20 cellular contexts compared by ENCODE assay signal in the genomic region with DNA sequence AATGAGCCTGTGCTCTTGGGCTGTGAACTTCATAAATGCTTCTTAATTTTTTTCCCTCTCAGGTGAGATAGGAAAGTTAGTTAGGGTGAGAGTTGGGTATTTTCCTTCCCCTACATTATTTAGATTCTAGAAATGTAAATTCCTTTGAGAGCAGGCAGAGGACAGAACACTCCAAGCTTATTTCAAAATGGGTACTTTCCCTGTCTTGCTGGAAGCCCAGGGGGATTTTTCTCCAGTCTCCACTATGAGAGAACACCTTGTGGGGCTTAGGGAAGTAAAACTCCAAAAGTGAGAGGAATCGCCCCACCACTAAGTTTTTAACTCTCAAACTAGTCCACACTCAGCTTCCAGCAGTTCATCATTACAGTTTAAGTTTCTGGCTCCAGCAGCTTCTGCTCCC.
A peak's percentile ranks its signal among the peaks of the same experiment; 100 is the strongest.
DNase-seq lines count a peak whose midpoint lies in the region; ATAC-seq and TF ChIP-seq lines count a peak whose summit lies in the region.
"Had no signal": no experiment of that assay in that cellular context is flagged by ENCODE, and none has a peak within 500 bp of the region (broad histone marks: within the 10 kb centered on the region; RNA-seq: fewer than 3 reads in every experiment).

No MANE protein-coding gene starts in this region.

- H3K4me3 Mint-ChIP-seq in stimulated activated effector memory CD8-positive, alpha-beta T cell treated with anti-CD3 and anti-CD28 coated beads, Interleukin-12 subunit alpha, Interleukin-12 subunit beta, amount 100 ng/mL, for 72 hours: no peak overlapping the region

- H3K27me3 ChIP-seq in brain microvascular endothelial cell (replicated peaks): no peaks in the 10 kb centered on the region
- H3K27me3 ChIP-seq: colonic mucosa had no signal

- no peaks in the 10 kb centered on the region for H3K4me1 Mint-ChIP-seq in stimulated activated effector memory CD8-positive, alpha-beta T cell treated with anti-CD3 and anti-CD28 coated beads, Interleukin-12 subunit alpha, Interleukin-12 subunit beta, amount 100 ng/mL, for 72 hours

- H3K27ac Mint-ChIP-seq in stimulated activated effector memory CD8-positive, alpha-beta T cell treated with anti-CD3 and anti-CD28 coated beads, Interleukin-12 subunit alpha, Interleukin-12 subunit beta, amount 100 ng/mL, for 72 hours: no peak overlapping the region

- no peak for DNase-seq in brain microvascular endothelial cell
- peak; percentile 33 for DNase-seq in renal cortical epithelial cell (ENCODE audit: low read depth)
- no peak for DNase-seq in stimulated activated naive CD8-positive, alpha-beta T cell treated with anti-CD3 and anti-CD28 coated beads, Interleukin-15, Interleukin-2, amounts not matched to agents 100 U/mL and 50 U/mL, for 24 hours
- no peak for DNase-seq in NCI-H2081 (lab: John Stamatoyannopoulos, UW)
- no peak for DNase-seq in stimulated activated effector memory CD8-positive, alpha-beta T cell treated with anti-CD3 and anti-CD28 coated beads, Interleukin-12 subunit alpha, Interleukin-12 subunit beta, amount 100 ng/mL, for 72 hours (ENCODE audit: low spot score in 2 of 2)
- no peak for DNase-seq in GM19240 (ENCODE audit: insufficient read length, low spot score)
- DNase-seq: activated CD4-positive, alpha-beta T cell treated with anti-CD3 and anti-CD28 coated beads for 1 hour; Caco-2; colonic mucosa; foreskin keratinocyte; Karpas-422; left cardiac atrium; NCI-H1105; NCI-H2171 treated with DMSO at 0.1 percent for 48 hours; NCI-H774; nucleus accumbens; stimulated activated CD4-positive, alpha-beta T cell treated with anti-CD3 and anti-CD28 coated beads, Interleukin-2, amount 100 ng/mL, for 48 hours had no signal

- no peaks in the 10 kb centered on the region for H3K36me3 ChIP-seq in brain microvascular endothelial cell (replicated peaks)
- H3K36me3 ChIP-seq: colonic mucosa had no signal

- peak; percentile 51 for ATAC-seq in GM19025 (IDR thresholded peaks at IDR 0.05; ENCODE audit: low read depth, unreplicated experiment)
- peak; percentile 62 for ATAC-seq in HG02678 (IDR thresholded peaks at IDR 0.05; ENCODE audit: unreplicated experiment)
- no peak for ATAC-seq in stimulated activated naive CD8-positive, alpha-beta T cell treated with anti-CD3 and anti-CD28 coated beads, Interleukin-15, Interleukin-2, amounts not matched to agents 100 U/mL and 50 U/mL, for 24 hours
- no peak for ATAC-seq in stimulated activated effector memory CD8-positive, alpha-beta T cell treated with anti-CD3 and anti-CD28 coated beads, Interleukin-12 subunit alpha, Interleukin-12 subunit beta, amount 100 ng/mL, for 72 hours
- ATAC-seq: foreskin keratinocyte, left cardiac atrium had no signal

- in situ Hi-C loops in brain microvascular endothelial cell (cut with HindIII; ENCODE audit: low pct_ligation_motif_present, low sequenced_read_pairs): no loop called here

- no peak for TF ChIP-seq CTCF in brain microvascular endothelial cell (IDR thresholded peaks at IDR 0.05; ENCODE audit: low read depth, low read length, missing control alignments)

- H3K4me3 ChIP-seq in brain microvascular endothelial cell (ENCODE audit: low read depth, low read length): no peak overlapping the region
- H3K4me3 ChIP-seq: colonic mucosa, SK-N-MC had no signal

- no peaks in the 10 kb centered on the region for H3K9me3 Mint-ChIP-seq in stimulated activated effector memory CD8-positive, alpha-beta T cell treated with anti-CD3 and anti-CD28 coated beads, Interleukin-12 subunit alpha, Interleukin-12 subunit beta, amount 100 ng/mL, for 72 hours

- no peaks in the 10 kb centered on the region for H3K36me3 Mint-ChIP-seq in stimulated activated effector memory CD8-positive, alpha-beta T cell treated with anti-CD3 and anti-CD28 coated beads, Interleukin-12 subunit alpha, Interleukin-12 subunit beta, amount 100 ng/mL, for 72 hours

- H3K27ac ChIP-seq in brain microvascular endothelial cell: peak overlapping the region; percentile 66
- H3K27ac ChIP-seq: colonic mucosa, foreskin keratinocyte, SK-N-MC had no signal

Comparison
In these comparisons a context has a peak if more than half of its experiments do, and no peak if none do; other contexts are left out.
1. ATAC-seq: peak in GM19025 (single experiment) and HG02678 (single experiment); none in stimulated activated naive CD8-positive, alpha-beta T cell treated with anti-CD3 and anti-CD28 coated beads, Interleukin-15, Interleukin-2, amounts not matched to agents 100 U/mL and 50 U/mL, for 24 hours (single experiment) and stimulated activated effector memory CD8-positive, alpha-beta T cell treated with anti-CD3 and anti-CD28 coated beads, Interleukin-12 subunit alpha, Interleukin-12 subunit beta, amount 100 ng/mL, for 72 hours (single experiment).